ENCODE assay signal across 1 cellular context in genomic region chr5:65623482-65623881, GRCh38.
TF ChIP-seq lines count a peak whose summit lies in the region.

No MANE protein-coding gene starts in this region.

TF ChIP-seq in K562, 482 proteins besides CTCF, POLR2A, EP300 and RAD21:
- TF ChIP-seq SNRNP70 (optimal IDR thresholded peaks at IDR 0.05; ENCODE audit: low read depth, low read length) (no peak), CAMTA2 (CRISPR knock-in tag; conservative IDR thresholded peaks at IDR 0.05) (no peak), ZC3H11A (IDR thresholded peaks at IDR 0.05; ENCODE audit: low read depth, low read length) (no peak), ZNF318 (IDR thresholded peaks at IDR 0.05; ENCODE audit: borderline replicate concordance in 1 of 2, low read depth in 1 of 2) (no peak), RNF219 (CRISPR knock-in tag; IDR thresholded peaks at IDR 0.05) (no peak), ZNF41 (CRISPR knock-in tag; conservative IDR thresholded peaks at IDR 0.05) (no peak), EWSR1 (IDR thresholded peaks at IDR 0.05; ENCODE audit: borderline replicate concordance, low read depth, partially characterized antibody) (no peak), NBN (IDR thresholded peaks at IDR 0.05; ENCODE audit: low read depth) (no peak), FOXP1 (CRISPR knock-in tag; IDR thresholded peaks at IDR 0.05) (no peak), HNRNPK (IDR thresholded peaks at IDR 0.05; ENCODE audit: low read depth, low read length, poor library complexity, severe bottlenecking) (no peak), COPS2 (conservative IDR thresholded peaks at IDR 0.05) (no peak), ZNF695 (CRISPR knock-in tag; IDR thresholded peaks at IDR 0.05) (no peak), ZSCAN29 (IDR thresholded peaks at IDR 0.05) (no peak), CEBPG (CRISPR knock-in tag; IDR thresholded peaks at IDR 0.05) (no peak), CEBPG (tag; conservative IDR thresholded peaks at IDR 0.05 in 1 of 2, IDR thresholded peaks at IDR 0.05 in 1 of 2) (no peak), ZBTB49 (CRISPR knock-in tag; IDR thresholded peaks at IDR 0.05; ENCODE audit: borderline replicate concordance) (no peak), TCF7 (IDR thresholded peaks at IDR 0.05; ENCODE audit: borderline replicate concordance) (no peak)
